Comparison of ENCODE assay signal across 16 cellular contexts in genomic region chr5:129120158-129120581, GRCh38. TPM values are rescaled to one million over a fixed set of nuclear protein-coding genes. Genes with fewer than 3 reads are reported as not detected.
DNase-seq lines count a peak whose midpoint lies in the region; ATAC-seq and FAIRE-seq lines count a peak whose summit lies in the region.
"Had no signal": no experiment of that assay in that cellular context is flagged by ENCODE, and none has a peak within 500 bp of the region (broad histone marks: within the 10 kb centered on the region; RNA-seq: fewer than 3 reads in every experiment).

No MANE protein-coding gene starts in this region.

- H4K20me1 ChIP-seq in BLaER1 treated with 17β-estradiol and CSF1 and Interleukin-3, amounts not matched to agents 10 nM and 100 nM = no peaks in the 10 kb centered on the region; a peak in 1 of 22 replicates
- H4K20me1 ChIP-seq in GM23248 (ENCODE audit: insufficient read depth) = no peaks in the 10 kb centered on the region

- in situ Hi-C loops in GM23248 (cut with MboI) = no loop called here

- no peak for DNase-seq in GM19239 (ENCODE audit: insufficient read length, low spot score)
- DNase-seq in GM23248 = no peak
- no peak for DNase-seq in NCI-H748 treated with DMSO at 0.1 percent for 48 hours (lab: John Stamatoyannopoulos, UW)
- DNase-seq in amygdala (lab: John Stamatoyannopoulos, UW) = no peak
- DNase-seq in GM03348 (ENCODE audit: low spot score) = no peak
- DNase-seq: activated T-cell treated with anti-CD3 and anti-CD28 coated beads for 4 hours; effector memory CD4-positive, alpha-beta T cell; left lung; T1000 had no signal

- no peak overlapping the region for H3K9ac ChIP-seq in BLaER1 treated with 17β-estradiol and CSF1 and Interleukin-3, amounts not matched to agents 10 nM and 100 nM
- no peak overlapping the region for H3K9ac ChIP-seq in GM23248

- peak; percentile 51 for FAIRE-seq in GM19239 (lab: Jason Lieb, UNC)
- FAIRE-seq: astrocyte, K562 had no signal

- no peaks in the 10 kb centered on the region for H3K9me3 ChIP-seq in BLaER1 treated with 17β-estradiol and CSF1 and Interleukin-3, amounts not matched to agents 10 nM and 100 nM (replicated peaks in 1 of 11)
- H3K9me3 ChIP-seq in GM23248 (ENCODE audit: low read depth) = no peaks in the 10 kb centered on the region
- H3K9me3 ChIP-seq: left lung had no signal

- peak; percentile 95 for ATAC-seq in HG02610 (IDR thresholded peaks at IDR 0.05; ENCODE audit: unreplicated experiment)
- ATAC-seq in HG03280 (IDR thresholded peaks at IDR 0.05; ENCODE audit: unreplicated experiment) = peak; percentile 70
- ATAC-seq: GM23338, left lung, Panc1 had no signal

- H3F3A ChIP-seq in GM23248 (ENCODE audit: insufficient read depth) = no peaks in the 10 kb centered on the region

- H3K79me2 ChIP-seq in GM23248 (ENCODE audit: insufficient read depth) = no peaks in the 10 kb centered on the region

- no peak overlapping the region for H2AFZ ChIP-seq in GM23248
- H2AFZ ChIP-seq: GM23338 had no signal

- H3K4me3 ChIP-seq in BLaER1 treated with 17β-estradiol and CSF1 and Interleukin-3, amounts not matched to agents 10 nM and 100 nM = no peak overlapping the region
- H3K4me3 ChIP-seq in GM23248 = no peak overlapping the region
- H3K4me3 ChIP-seq: GM23338, K562, left lung had no signal

- peaks cover 0 to 9% (median 0%) of the 10 kb centered on the region in 11 experiments; a peak in 2 of 22 replicates for H3K36me3 ChIP-seq in BLaER1 treated with 17β-estradiol and CSF1 and Interleukin-3, amounts not matched to agents 10 nM and 100 nM
- no peaks in the 10 kb centered on the region for H3K36me3 ChIP-seq in GM23248 (ENCODE audit: low read depth)
- H3K36me3 ChIP-seq: left lung had no signal

- no peaks in the 10 kb centered on the region for H3K9me2 ChIP-seq in GM23248 (ENCODE audit: insufficient read depth)

- no peak overlapping the region for H3K27ac ChIP-seq in BLaER1 treated with 17β-estradiol and CSF1 and Interleukin-3, amounts not matched to agents 10 nM and 100 nM
- no peak overlapping the region for H3K27ac ChIP-seq in GM23248
- H3K27ac ChIP-seq: left lung had no signal

- WGBS in GM23248 (ENCODE audit: low coverage in 1 of 2, low lambda C conversion rate in 2 of 2, missing lambda C conversion rate in 2 of 2), 2 experiments = 62 to 65% methylated on average over 3 of the region's 3 CpGs

- H3K27me3 ChIP-seq in BLaER1 treated with 17β-estradiol and CSF1 and Interleukin-3, amounts not matched to agents 10 nM and 100 nM = no peaks in the 10 kb centered on the region
- H3K27me3 ChIP-seq in GM23248 (replicated peaks; ENCODE audit: insufficient read depth) = no peaks in the 10 kb centered on the region
- H3K27me3 ChIP-seq: left lung had no signal

- H3K4me2 ChIP-seq in BLaER1 treated with 17β-estradiol and CSF1 and Interleukin-3, amounts not matched to agents 10 nM and 100 nM = peak overlapping the region in 8 of 11 experiments; percentile 8 to 43 (median 34); a peak in 8 of 22 replicates
- H3K4me2 ChIP-seq in GM23248 (ENCODE audit: unreplicated experiment) = no peak overlapping the region
- H3K4me2 ChIP-seq: GM23338 had no signal

- H3K4me1 ChIP-seq in BLaER1 treated with 17β-estradiol and CSF1 and Interleukin-3, amounts not matched to agents 10 nM and 100 nM = peaks cover 0 to 19% (median 15%) of the 10 kb centered on the region in 10 experiments; a peak in 16 of 20 replicates
- no peaks in the 10 kb centered on the region for H3K4me1 ChIP-seq in GM23248 (ENCODE audit: insufficient read depth)
- H3K4me1 ChIP-seq: left lung had no signal

RNA-seq across cellular contexts. Expression of gene ISOC1, which starts 25.6 kb away (rescaled TPM):
- total RNA-seq in GM23248 (2014; rRNA removed; shearing (Covaris generic)) = 6.2 and 7.5 TPM in 2 replicates
- polyA plus RNA-seq in GM23248 (2016; fragmentation: Nextera tagmentation; extraction: Ambion mirVana) = 11.2 and 11.5 TPM in 2 replicates
